ENCODE assay signal across 1 cellular context in genomic region chr14:76720382-76720813, GRCh38.
TF ChIP-seq lines count a peak whose summit lies in the region.

No MANE protein-coding gene starts in this region.

TF ChIP-seq in K562, 482 proteins besides CTCF, POLR2A, EP300 and RAD21 (continued from another document):
- TF ChIP-seq E4F1 (CRISPR knock-in tag; IDR thresholded peaks at IDR 0.05; ENCODE audit: borderline replicate concordance) (no peak), ZNF444 (CRISPR knock-in tag; IDR thresholded peaks at IDR 0.05) (no peak), TAF9B (IDR thresholded peaks at IDR 0.05; ENCODE audit: partially characterized antibody) (no peak), HLTF (IDR thresholded peaks at IDR 0.05) (no peak), CTBP1 (IDR thresholded peaks at IDR 0.05; ENCODE audit: borderline replicate concordance) (peak; percentile 51; the same call in 1 of the 2 replicates), ESRRA (IDR thresholded peaks at IDR 0.05; ENCODE audit: borderline replicate concordance, low read depth) (peak; percentile 94), TFAP4 (CRISPR knock-in tag; IDR thresholded peaks at IDR 0.05; ENCODE audit: borderline replicate concordance) (peak; percentile 54; the same call in 1 of the 2 replicates), POLR2AphosphoS5 (IDR thresholded peaks at IDR 0.05; ENCODE audit: control insufficient read depth, insufficient read depth, low read depth, low read length) (no peak), ZNF224 (CRISPR knock-in tag; IDR thresholded peaks at IDR 0.05) (no peak), NR2C2 (CRISPR knock-in tag; IDR thresholded peaks at IDR 0.05) (no peak), NR2C2 (tag; IDR thresholded peaks at IDR 0.05) (no peak), GMEB1 (CRISPR knock-in tag; IDR thresholded peaks at IDR 0.05) (no peak), NFIC (IDR thresholded peaks at IDR 0.05) (peak; percentile 88), E2F3 (CRISPR knock-in tag; IDR thresholded peaks at IDR 0.05) (no peak)
